18 cellular contexts compared by ENCODE assay signal in genomic region chr6:137681445-137682009, GRCh38.
"Had no signal": no experiment of that assay in that cellular context is flagged by ENCODE, and none has a peak within 500 bp of the region (broad histone marks: within the 10 kb centered on the region; RNA-seq: fewer than 3 reads in every experiment).

No MANE protein-coding gene starts in this region.

- H3K27ac ChIP-seq: esophagus squamous epithelium, hepatocyte, left lung, thyroid gland had no signal

- H3K4me2 ChIP-seq: hepatocyte had no signal

- H3K36me3 Mint-ChIP-seq: activated naive CD4-positive, alpha-beta T cell treated with anti-CD3 and anti-CD28 coated beads, Interleukin-2, amount 50 U/mL, for 24 hours; stimulated activated naive B cell treated with anti-CD40 and anti-IgM and Interleukin-4, amounts not matched to agents 10 μg/mL and 1 μg/mL and 100 μg/mL, for 72 hours had no signal

- H3K27ac Mint-ChIP-seq: activated CD8-positive, alpha-beta T cell treated with anti-CD3 and anti-CD28 coated beads for 36 hours had no signal

- H3K9me3 ChIP-seq: esophagus squamous epithelium, left lung, mucosa of descending colon, thyroid gland had no signal

- H3K36me3 ChIP-seq: brain microvascular endothelial cell, esophagus squamous epithelium, left lung, thyroid gland had no signal

- DNase-seq: activated CD4-positive, CD25-positive, alpha-beta regulatory T cell; activated CD8-positive, alpha-beta memory T cell treated with anti-CD3 and anti-CD28 coated beads, Interleukin-2, amount 50 U/mL, for 48 hours; activated CD8-positive, alpha-beta T cell treated with anti-CD3 and anti-CD28 coated beads for 36 hours; anterior cingulate cortex; cortex of kidney; effector CD4-positive, alpha-beta T cell; esophagus squamous epithelium; kidney; left lung; mammary epithelial cell; mucosa of descending colon; naive thymus-derived CD4-positive, alpha-beta T cell; stimulated activated naive B cell treated with anti-CD40 and anti-IgM and Interleukin-4, amounts not matched to agents 10 μg/mL and 1 μg/mL and 100 μg/mL, for 72 hours; thyroid gland had no signal

- H3K9me3 Mint-ChIP-seq: activated naive CD4-positive, alpha-beta T cell treated with anti-CD3 and anti-CD28 coated beads, Interleukin-2, amount 50 U/mL, for 24 hours; central memory CD8-positive, alpha-beta T cell had no signal

- H3K4me1 ChIP-seq: thyroid gland had no signal

- H3K27me3 ChIP-seq: brain microvascular endothelial cell, esophagus squamous epithelium, hepatocyte, left lung, thyroid gland had no signal

- ATAC-seq: left lung; mucosa of descending colon; naive thymus-derived CD4-positive, alpha-beta T cell had no signal

- H3K4me3 ChIP-seq: esophagus squamous epithelium, hepatocyte, left lung, mucosa of descending colon, thyroid gland had no signal

- FAIRE-seq: kidney had no signal

- H3K27me3 Mint-ChIP-seq: activated CD8-positive, alpha-beta T cell treated with anti-CD3 and anti-CD28 coated beads for 36 hours had no signal

- H3K4me3 Mint-ChIP-seq: activated CD8-positive, alpha-beta T cell treated with anti-CD3 and anti-CD28 coated beads for 36 hours; activated naive CD4-positive, alpha-beta T cell treated with anti-CD3 and anti-CD28 coated beads, Interleukin-2, amount 50 U/mL, for 24 hours; central memory CD8-positive, alpha-beta T cell had no signal
